7 cellular contexts compared by ENCODE assay signal in genomic region chr17:42322382-42323267, GRCh38. TPM values are rescaled to one million over a fixed set of nuclear protein-coding genes. Genes with fewer than 3 reads are reported as not detected.
DNase-seq lines count a peak whose midpoint lies in the region; ATAC-seq lines count a peak whose summit lies in the region.

No MANE protein-coding gene starts in this region.

- H3K4me1 ChIP-seq in mesenchymal stem cell (ENCODE audit: control insufficient read depth, insufficient read depth, low read depth, low read length) = peaks cover 18% of the 10 kb centered on the region

- H2BK5ac ChIP-seq in mesenchymal stem cell (ENCODE audit: low read depth, low read length, poor library complexity, severe bottlenecking) = no peak overlapping the region

- no peak overlapping the region for H4K8ac ChIP-seq in mesenchymal stem cell (ENCODE audit: low read length)

- H3K79me1 ChIP-seq in mesenchymal stem cell (replicated peaks; ENCODE audit: low read length, poor library complexity, severe bottlenecking) = peaks cover 22% of the 10 kb centered on the region

- no peak overlapping the region for H2AFZ ChIP-seq in mesenchymal stem cell (ENCODE audit: low read depth, low read length)

- no peak overlapping the region for H2BK120ac ChIP-seq in mesenchymal stem cell (ENCODE audit: low read depth, low read length)

- H3K4me2 ChIP-seq in mesenchymal stem cell (ENCODE audit: low read length, poor library complexity, severe bottlenecking) = no peak overlapping the region

- ATAC-seq in GM18511 (IDR thresholded peaks at IDR 0.05; ENCODE audit: unreplicated experiment) = peak; percentile 48

- H4K91ac ChIP-seq in mesenchymal stem cell (ENCODE audit: low read length) = no peak overlapping the region

- H2BK15ac ChIP-seq in mesenchymal stem cell (ENCODE audit: low read depth, poor library complexity, severe bottlenecking) = no peak overlapping the region

- H3K4me3 ChIP-seq in mesenchymal stem cell (ENCODE audit: insufficient read depth in 1 of 2, low read depth in 1 of 2, low read length in 2 of 2) = no peak overlapping the region

- no peak overlapping the region for H3K27ac ChIP-seq in mesenchymal stem cell (ENCODE audit: low read length, poor library complexity, severe bottlenecking)

- no peak overlapping the region for H3K23ac ChIP-seq in mesenchymal stem cell (ENCODE audit: low read length in 2 of 2)

- 42% methylated on average over 9 of the region's 10 CpGs for WGBS in mesenchymal stem cell

- H3K36me3 ChIP-seq in mesenchymal stem cell (ENCODE audit: control insufficient read depth in 1 of 2, insufficient read depth in 2 of 2, low read depth in 1 of 2, low read length in 2 of 2) = peaks cover 56 to 90% of the 10 kb centered on the region in 2 experiments

- H3K9ac ChIP-seq in mesenchymal stem cell (ENCODE audit: low read length) = peak overlapping the region; percentile 39

- peak overlapping the region in 1 of 2 experiments; percentile 22 for H2BK12ac ChIP-seq in mesenchymal stem cell (ENCODE audit: low read length in 2 of 2)

- no peak overlapping the region for H3K4ac ChIP-seq in mesenchymal stem cell (ENCODE audit: low read depth in 1 of 2, low read length in 2 of 2)

- no peaks in the 10 kb centered on the region for H3K27me3 ChIP-seq in mesenchymal stem cell (ENCODE audit: control insufficient read depth in 1 of 2, insufficient read depth in 1 of 2, low read length in 2 of 2)

- H2AK5ac ChIP-seq in mesenchymal stem cell (ENCODE audit: low read length, severe bottlenecking) = no peak overlapping the region

- no peak overlapping the region for H3K14ac ChIP-seq in mesenchymal stem cell (ENCODE audit: low read length in 2 of 2)

- peak; percentile 93 for DNase-seq in HuH-7 (ENCODE audit: low spot score)
- DNase-seq in NK-92 treated with Interleukin-12 subunit alpha and Interleukin-12 subunit beta, amount 100 ng/mL, for 24 hours (lab: John Stamatoyannopoulos, UW) = peak; percentile 80
- peak; percentile 91 to 94 for DNase-seq in activated CD8-positive, alpha-beta memory T cell treated with anti-CD3 and anti-CD28 coated beads for 1 hour (ENCODE audit: extremely low read depth in 1 of 2, low read depth in 1 of 2)
- peak; percentile 91 for DNase-seq in effector CD8-positive, alpha-beta T cell (lab: John Stamatoyannopoulos, UW)
- DNase-seq in mesenchymal stem cell = peak; percentile 93
- DNase-seq in stimulated activated CD8-positive, alpha-beta memory T cell treated with anti-CD3 and anti-CD28 coated beads, Interleukin-15, amount 100 ng/mL, for 24 hours (ENCODE audit: low read depth) = peak; percentile 82

- H3K9me3 ChIP-seq in mesenchymal stem cell (ENCODE audit: control insufficient read depth, low read length) = no peaks in the 10 kb centered on the region

- H3K18ac ChIP-seq in mesenchymal stem cell (ENCODE audit: low read depth in 1 of 2, low read length in 2 of 2) = no peak overlapping the region

RNA-seq across cellular contexts. Expression of gene STAT5A, which starts 34.3 kb away (rescaled TPM):
- 4.0 TPM for polyA plus RNA-seq in mesenchymal stem cell (2013, experiment 1 of 2)
- 3.2 TPM for polyA plus RNA-seq in mesenchymal stem cell (2013, experiment 2 of 2)

RNA-seq across cellular contexts. Expression of gene STAT5B, which starts 46.4 kb away (rescaled TPM):
- polyA plus RNA-seq in mesenchymal stem cell (2013, experiment 1 of 2) = 12.3 TPM
- polyA plus RNA-seq in mesenchymal stem cell (2013, experiment 2 of 2) = 11.9 TPM
